In genomic region chr7:128007293-128007680, GRCh38 we compare ENCODE assay signal across 20 cellular contexts.
"Had no signal": no experiment of that assay in that cellular context is flagged by ENCODE, and none has a peak within 500 bp of the region (broad histone marks: within the 10 kb centered on the region; RNA-seq: fewer than 3 reads in every experiment).

No MANE protein-coding gene starts in this region.

- H3K27me3 ChIP-seq: foreskin keratinocyte, hepatocyte, neutrophil, right lobe of liver, testis, tibial nerve, upper lobe of right lung, vagina had no signal

- H3K27ac ChIP-seq: foreskin keratinocyte, hepatocyte, psoas muscle, testis, tibial nerve, upper lobe of right lung, vagina had no signal

- H3K27ac Mint-ChIP-seq: effector memory CD8-positive, alpha-beta T cell; naive thymus-derived CD4-positive, alpha-beta T cell; stimulated activated effector memory CD8-positive, alpha-beta T cell treated with anti-CD3 and anti-CD28 coated beads, Interleukin-12 subunit alpha, Interleukin-12 subunit beta, amount 100 ng/mL, for 72 hours; stimulated activated naive CD8-positive, alpha-beta T cell treated with anti-CD3 and anti-CD28 coated beads, Interleukin-15, Interleukin-2, amounts not matched to agents 100 ng/mL and 50 ng/mL, for 24 hours had no signal

- H3K4me2 ChIP-seq: hepatocyte had no signal

- H3K4me3 Mint-ChIP-seq: effector memory CD8-positive, alpha-beta T cell; naive thymus-derived CD4-positive, alpha-beta T cell; stimulated activated effector memory CD8-positive, alpha-beta T cell treated with anti-CD3 and anti-CD28 coated beads, Interleukin-12 subunit alpha, Interleukin-12 subunit beta, amount 100 ng/mL, for 72 hours; stimulated activated naive CD8-positive, alpha-beta T cell treated with anti-CD3 and anti-CD28 coated beads, Interleukin-15, Interleukin-2, amounts not matched to agents 100 ng/mL and 50 ng/mL, for 24 hours had no signal

- H3K27me3 Mint-ChIP-seq: effector memory CD8-positive, alpha-beta T cell; naive thymus-derived CD4-positive, alpha-beta T cell; stimulated activated naive CD8-positive, alpha-beta T cell treated with anti-CD3 and anti-CD28 coated beads, Interleukin-15, Interleukin-2, amounts not matched to agents 100 ng/mL and 50 ng/mL, for 24 hours had no signal

- FAIRE-seq: islet of Langerhans had no signal

- H3K4me3 ChIP-seq: hepatocyte, psoas muscle, right lobe of liver, testis, tibial nerve, upper lobe of right lung, vagina had no signal

- H3K4me1 ChIP-seq: foreskin keratinocyte, vagina had no signal

- H3K9me3 Mint-ChIP-seq: effector memory CD8-positive, alpha-beta T cell; naive thymus-derived CD4-positive, alpha-beta T cell; stimulated activated effector memory CD8-positive, alpha-beta T cell treated with anti-CD3 and anti-CD28 coated beads, Interleukin-12 subunit alpha, Interleukin-12 subunit beta, amount 100 ng/mL, for 72 hours; stimulated activated naive CD8-positive, alpha-beta T cell treated with anti-CD3 and anti-CD28 coated beads, Interleukin-15, Interleukin-2, amounts not matched to agents 100 ng/mL and 50 ng/mL, for 24 hours had no signal

- ATAC-seq: effector memory CD8-positive, alpha-beta T cell; foreskin keratinocyte; naive thymus-derived CD4-positive, alpha-beta T cell; psoas muscle; right lobe of liver; stimulated activated effector memory CD8-positive, alpha-beta T cell treated with anti-CD3 and anti-CD28 coated beads, Interleukin-12 subunit alpha, Interleukin-12 subunit beta, amount 100 ng/mL, for 72 hours had no signal

- DNase-seq: effector memory CD8-positive, alpha-beta T cell; erythroblast; foreskin keratinocyte; head of caudate nucleus; kidney glomerular epithelial cell; naive thymus-derived CD4-positive, alpha-beta T cell; psoas muscle; retina; right lobe of liver; stimulated activated CD4-positive, alpha-beta T cell treated with anti-CD3 and anti-CD28 coated beads, Interleukin-4, amount 100 ng/mL, for 1 hour; stimulated activated CD8-positive, alpha-beta memory T cell treated with anti-CD3 and anti-CD28 coated beads, Interleukin-4, amount 100 ng/mL, for 48 hours; testis; upper lobe of right lung had no signal

- H3K36me3 ChIP-seq: upper lobe of right lung, vagina had no signal
